In the genomic region with DNA sequence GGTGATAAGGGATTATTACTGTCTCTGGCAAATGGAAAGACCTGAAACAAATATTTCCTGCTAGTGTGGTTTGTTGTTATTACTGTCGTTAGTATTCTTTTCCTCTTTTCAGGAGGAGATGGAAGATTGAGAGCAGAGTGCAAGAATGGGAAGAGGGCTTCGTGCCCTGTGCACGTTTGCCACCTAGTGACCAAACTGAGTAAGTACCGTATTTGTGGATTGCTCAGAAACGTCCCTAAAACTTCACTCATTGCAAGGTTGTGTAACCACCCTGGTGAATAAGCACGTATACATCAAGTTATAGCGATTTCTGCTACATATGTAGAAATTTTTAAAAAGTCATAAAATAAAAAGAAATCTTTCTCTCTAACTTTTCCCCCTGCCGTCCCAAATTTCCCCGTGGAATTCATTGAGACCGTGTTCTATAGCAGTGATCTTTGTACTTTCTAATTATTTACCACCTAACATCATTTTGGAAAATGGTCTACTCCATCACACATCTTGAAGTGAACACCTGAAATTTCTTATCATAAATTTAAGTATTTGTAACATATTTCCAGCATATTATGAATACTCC, we compare ENCODE assay signal across 8 cellular contexts. TPM values are rescaled to one million over a fixed set of nuclear protein-coding genes. Genes with fewer than 3 reads are reported as not detected.
DNase-seq lines count a peak whose midpoint lies in the region; ATAC-seq and TF ChIP-seq lines count a peak whose summit lies in the region.

No MANE protein-coding gene starts in this region.

- H3K9me3 Mint-ChIP-seq in CD4-positive, alpha-beta T cell: no peaks in the 10 kb centered on the region
- H3K9me3 Mint-ChIP-seq in activated naive CD8-positive, alpha-beta T cell treated with anti-CD3 and anti-CD28 coated beads, Interleukin-2, amount 50 U/mL, for 24 hours: no peaks in the 10 kb centered on the region

- H3K4me3 ChIP-seq in right lobe of liver: no peak overlapping the region

- 14% methylated on average over 10 of the region's 10 CpGs for whole genome bisulfite sequencing in right lobe of liver (ENCODE audit: insufficient coverage, low coverage, low lambda C conversion rate, missing lambda C conversion rate)

- H3K27ac Mint-ChIP-seq in CD4-positive, alpha-beta T cell: no peak overlapping the region
- no peak overlapping the region for H3K27ac Mint-ChIP-seq in activated naive CD8-positive, alpha-beta T cell treated with anti-CD3 and anti-CD28 coated beads, Interleukin-2, amount 50 U/mL, for 24 hours

- TF ChIP-seq POLR2A in right lobe of liver (IDR thresholded peaks at IDR 0.05): no peak

- no peak overlapping the region for H3K4me3 Mint-ChIP-seq in CD4-positive, alpha-beta T cell
- H3K4me3 Mint-ChIP-seq in activated naive CD8-positive, alpha-beta T cell treated with anti-CD3 and anti-CD28 coated beads, Interleukin-2, amount 50 U/mL, for 24 hours: no peak overlapping the region

- no peaks in the 10 kb centered on the region for H3K36me3 Mint-ChIP-seq in CD4-positive, alpha-beta T cell (ENCODE audit: low read depth)
- H3K36me3 Mint-ChIP-seq in activated naive CD8-positive, alpha-beta T cell treated with anti-CD3 and anti-CD28 coated beads, Interleukin-2, amount 50 U/mL, for 24 hours (ENCODE audit: low read depth): no peaks in the 10 kb centered on the region

- H3K27me3 Mint-ChIP-seq in CD4-positive, alpha-beta T cell: no peaks in the 10 kb centered on the region
- no peaks in the 10 kb centered on the region for H3K27me3 Mint-ChIP-seq in activated naive CD8-positive, alpha-beta T cell treated with anti-CD3 and anti-CD28 coated beads, Interleukin-2, amount 50 U/mL, for 24 hours

- no peaks in the 10 kb centered on the region for H3K9me3 ChIP-seq in CD4-positive, alpha-beta T cell (ENCODE audit: control insufficient read depth, low read length)
- no peaks in the 10 kb centered on the region for H3K9me3 ChIP-seq in right lobe of liver

- DNase-seq in CD4-positive, alpha-beta T cell: no peak
- DNase-seq in NCI-H748 (lab: John Stamatoyannopoulos, UW; ENCODE audit: unreplicated experiment): peak; percentile 47
- DNase-seq in central memory CD4-positive, alpha-beta T cell: peak; percentile 6
- DNase-seq in right lobe of liver: no peak
- DNase-seq in activated effector memory CD4-positive, alpha-beta T cell treated with anti-CD3 and anti-CD28 coated beads, Interleukin-2, amount 50 U/mL, for 16 hours: no peak
- DNase-seq in activated naive CD8-positive, alpha-beta T cell treated with anti-CD3 and anti-CD28 coated beads, Interleukin-2, amount 50 U/mL, for 24 hours: no peak

- peak; percentile 58 for TF ChIP-seq CTCF in CD4-positive, alpha-beta T cell (IDR thresholded peaks at IDR 0.05)
- TF ChIP-seq CTCF in right lobe of liver (IDR thresholded peaks at IDR 0.05): peak; percentile 63 to 84 (median 78)

- H3K4me1 ChIP-seq in right lobe of liver: no peaks in the 10 kb centered on the region

- no peaks in the 10 kb centered on the region for H3K27me3 ChIP-seq in CD4-positive, alpha-beta T cell (ENCODE audit: control insufficient read depth, insufficient read depth, low read length)
- H3K27me3 ChIP-seq in right lobe of liver: peaks cover 0 to 3% of the 10 kb centered on the region in 2 donors

- no peaks in the 10 kb centered on the region for H3K36me3 ChIP-seq in right lobe of liver

- POLR2A ChIA-PET in CD4-positive, alpha-beta T cell (lab: Charles Lee): no interaction called here

- no peak overlapping the region for H3K27ac ChIP-seq in CD4-positive, alpha-beta T cell (ENCODE audit: low read depth, low read length)
- H3K27ac ChIP-seq in right lobe of liver: no peak overlapping the region

- H3K4me1 Mint-ChIP-seq in CD4-positive, alpha-beta T cell (ENCODE audit: low read depth): no peaks in the 10 kb centered on the region
- no peaks in the 10 kb centered on the region for H3K4me1 Mint-ChIP-seq in activated naive CD8-positive, alpha-beta T cell treated with anti-CD3 and anti-CD28 coated beads, Interleukin-2, amount 50 U/mL, for 24 hours

- no peak for ATAC-seq in CD4-positive, alpha-beta T cell (ENCODE audit: poor library complexity)
- peak; percentile 92 for ATAC-seq in GM18502 (IDR thresholded peaks at IDR 0.05; ENCODE audit: poor library complexity, unreplicated experiment)
- ATAC-seq in HG03039 (IDR thresholded peaks at IDR 0.05; ENCODE audit: unreplicated experiment): peak; percentile 81
- peak; percentile 84 to 98 (median 96) for ATAC-seq in right lobe of liver
- ATAC-seq in activated naive CD8-positive, alpha-beta T cell treated with anti-CD3 and anti-CD28 coated beads, Interleukin-2, amount 50 U/mL, for 24 hours: no peak

- intact Hi-C loops in CD4-positive, alpha-beta T cell (cut with DNase I, micrococcal nuclease): loop anchor here (5.0 to 10.0 kb wide), 2 partner anchors 162 to 679 kb away; no protein-coding TSS in a partner anchor
- intact Hi-C loops in right lobe of liver (cut with DNase I): no loop called here

- CTCF ChIA-PET in CD4-positive, alpha-beta T cell (lab: Charles Lee): no interaction called here

RNA-seq across cellular contexts. Expression of gene LINC00632, which starts 24.3 kb away (rescaled TPM):
- 10 to 100 TPM in 1 of 2 experiments, 1 to 10 TPM in 1; 9.4 to 10.8 TPM for total RNA-seq in CD4-positive, alpha-beta T cell
- 1 to 10 TPM; 1.5 to 2.6 (median 2.1) TPM for total RNA-seq in right lobe of liver

Comparison
In these comparisons a context has a peak if more than half of its experiments do, and no peak if none do; other contexts are left out.
1. ATAC-seq: peak in GM18502 (single experiment), HG03039 (single experiment) and right lobe of liver (4 of 4); none in CD4-positive, alpha-beta T cell (single experiment) and activated naive CD8-positive, alpha-beta T cell treated with anti-CD3 and anti-CD28 coated beads, Interleukin-2, amount 50 U/mL, for 24 hours (single experiment).
2. DNase-seq: peak in NCI-H748 (single experiment) and central memory CD4-positive, alpha-beta T cell (single experiment); none in CD4-positive, alpha-beta T cell (0 of 10), right lobe of liver (0 of 3), activated effector memory CD4-positive, alpha-beta T cell treated with anti-CD3 and anti-CD28 coated beads, Interleukin-2, amount 50 U/mL, for 16 hours (single experiment) and activated naive CD8-positive, alpha-beta T cell treated with anti-CD3 and anti-CD28 coated beads, Interleukin-2, amount 50 U/mL, for 24 hours (single experiment).
3. intact Hi-C loops: an anchor here in CD4-positive, alpha-beta T cell (5.0 to 10.0 kb wide); none called in right lobe of liver.